Comparison of ENCODE assay signal across 9 cellular contexts in the genomic region with DNA sequence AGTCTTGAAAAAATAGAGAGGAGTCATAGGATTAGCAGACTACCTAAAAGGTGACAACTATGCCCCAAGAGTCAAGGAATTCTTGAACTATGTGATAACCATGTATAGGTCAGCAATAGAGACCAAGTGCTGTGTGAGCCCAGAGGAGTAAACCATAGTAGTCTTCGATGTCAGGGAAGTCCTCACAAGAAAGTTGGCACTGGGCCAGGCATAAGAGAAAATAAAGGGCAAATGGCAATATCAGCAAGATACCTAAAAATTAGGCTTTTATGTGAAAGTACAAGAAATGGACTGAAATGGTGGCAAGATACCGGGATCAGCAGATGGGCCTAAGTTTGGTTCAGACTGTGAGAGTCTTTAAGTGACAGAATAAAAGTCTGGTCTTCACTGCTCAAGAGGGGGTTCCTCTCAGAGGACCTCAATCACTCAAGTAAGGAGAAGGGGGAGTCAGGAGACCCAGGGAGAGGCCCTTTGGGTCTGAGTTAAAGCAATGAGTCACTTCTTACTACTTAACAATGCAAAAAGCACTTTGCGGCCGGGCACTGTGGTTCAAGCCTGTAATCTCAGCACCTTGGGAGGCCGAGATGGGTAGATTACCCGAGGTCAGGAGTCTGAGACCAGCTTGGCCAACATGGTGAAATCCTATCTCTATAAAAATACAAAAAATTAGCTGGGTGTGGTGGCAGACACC.
DNase-seq lines count a peak whose midpoint lies in the region; ATAC-seq and TF ChIP-seq lines count a peak whose summit lies in the region.
"Had no signal": no experiment of that assay in that cellular context is flagged by ENCODE, and none has a peak within 500 bp of the region (broad histone marks: within the 10 kb centered on the region; RNA-seq: fewer than 3 reads in every experiment).

No MANE protein-coding gene starts in this region.

- peaks cover 2 to 4% of the 10 kb centered on the region in 2 donors for H3K27me3 Mint-ChIP-seq in CD4-positive, alpha-beta memory T cell

- 80 to 85% methylated on average over 6 of the region's 6 CpGs for WGBS in body of pancreas, 2 donors

- peak; percentile 54 for ATAC-seq in GM19397 (IDR thresholded peaks at IDR 0.05; ENCODE audit: unreplicated experiment)
- peak; percentile 48 for ATAC-seq in HG03196 (IDR thresholded peaks at IDR 0.05; ENCODE audit: unreplicated experiment)
- no peak for ATAC-seq in body of pancreas

- intact Hi-C loops in CD4-positive, alpha-beta memory T cell (cut with micrococcal nuclease): no loop called here
- intact Hi-C loops in body of pancreas (cut with DNase I) (no loop called here), A673 (cut with micrococcal nuclease; ENCODE audit: unreplicated experiment) (no loop called here)

- BruUV-seq in A673 (replicated peaks; lab: Mats Ljungman, UMichigan): no TSS peak

- H3K9me3 Mint-ChIP-seq in CD4-positive, alpha-beta memory T cell: no peaks in the 10 kb centered on the region

- TF ChIP-seq CTCF in AG04450 (IDR thresholded peaks at IDR 0.05; ENCODE audit: low read depth, low read length) (no peak), body of pancreas (IDR thresholded peaks at IDR 0.05) (no peak), A673 (conservative IDR thresholded peaks at IDR 0.05; ENCODE audit: low read depth, low read length) (no peak)

- DNase-seq in AG04450 (ENCODE audit: low read depth, low spot score) (no peak), adipocyte (ENCODE audit: low read depth) (no peak), body of pancreas (no peak), mesenteric fat pad (ENCODE audit: low spot score) (no peak), A673 (ENCODE audit: low spot score) (no peak)
- DNase-seq in CD4-positive, alpha-beta memory T cell: no peak

- CTCF ChIA-PET in AG04450 (lab: Charles Lee): no interaction called here
- CTCF ChIA-PET in CD4-positive, alpha-beta memory T cell (lab: Charles Lee; ENCODE audit: partially characterized antibody): no interaction called here
- CTCF ChIA-PET in A673 (lab: Charles Lee): interaction anchor here (0.7 kb wide), 1 partner anchor 44 kb away, joined by 12 read pairs; no protein-coding TSS in a partner anchor

- peak overlapping the region; percentile 73 for H3K9ac ChIP-seq in adipocyte (ENCODE audit: low read length)

- H3K4me1 ChIP-seq in adipocyte (ENCODE audit: control insufficient read depth, insufficient read depth, low read length) (peaks cover 48% of the 10 kb centered on the region), body of pancreas (no peaks in the 10 kb centered on the region), A673 (ENCODE audit: insufficient read depth, low read length, poor library complexity, severe bottlenecking) (no peaks in the 10 kb centered on the region)
- no peaks in the 10 kb centered on the region for H3K4me1 ChIP-seq in CD4-positive, alpha-beta memory T cell (ENCODE audit: insufficient read depth, low read length)

- H3K27ac ChIP-seq in AG04450 (ENCODE audit: low read depth, low read length) (peak overlapping the region; percentile 83), body of pancreas (no peak overlapping the region), A673 (ENCODE audit: low read depth, low read length, poor library complexity, severe bottlenecking) (no peak overlapping the region)
- no peak overlapping the region for H3K27ac ChIP-seq in CD4-positive, alpha-beta memory T cell (ENCODE audit: low read depth, low read length)
- H3K27ac ChIP-seq: C4-2B had no signal

- POLR2A ChIA-PET in AG04450 (lab: Yijun Ruan, JAX) (interaction anchor here (0.7 to 1.0 kb wide), 3 partner anchors 14 to 65 kb away, joined by 4 to 5 read pairs (median 4); no protein-coding TSS in a partner anchor), A673 (lab: Charles Lee; ENCODE audit: low non-redundant PET) (no interaction called here)
- POLR2A ChIA-PET in CD4-positive, alpha-beta memory T cell (lab: Charles Lee; ENCODE audit: partially characterized antibody): no interaction called here

- H3K9me3 ChIP-seq in AG04450 (ENCODE audit: control insufficient read depth, insufficient read depth, low read length): no peaks in the 10 kb centered on the region
- no peaks in the 10 kb centered on the region for H3K9me3 ChIP-seq in adipocyte (ENCODE audit: control insufficient read depth, low read length)
- no peaks in the 10 kb centered on the region for H3K9me3 ChIP-seq in CD4-positive, alpha-beta memory T cell (ENCODE audit: control insufficient read depth in 1 of 2, low read length in 2 of 2)
- H3K9me3 ChIP-seq in body of pancreas: no peaks in the 10 kb centered on the region
- no peaks in the 10 kb centered on the region for H3K9me3 ChIP-seq in A673 (ENCODE audit: low read depth, low read length, poor library complexity, severe bottlenecking)

- H3K27ac Mint-ChIP-seq in CD4-positive, alpha-beta memory T cell: no peak overlapping the region

- H3K4me3 Mint-ChIP-seq in CD4-positive, alpha-beta memory T cell: no peak overlapping the region

- TF ChIP-seq POLR2A in body of pancreas (IDR thresholded peaks at IDR 0.05): no peak

- H3K4me3 ChIP-seq in AG04450 (ENCODE audit: low read depth, low read length) (no peak overlapping the region), adipocyte (ENCODE audit: low read length) (peak overlapping the region; percentile 6), body of pancreas (no peak overlapping the region), A673 (ENCODE audit: low read depth, low read length, poor library complexity, severe bottlenecking) (no peak overlapping the region)
- H3K4me3 ChIP-seq in CD4-positive, alpha-beta memory T cell (ENCODE audit: low read length in 2 of 2): no peak overlapping the region

- no peaks in the 10 kb centered on the region for H3K4me1 Mint-ChIP-seq in CD4-positive, alpha-beta memory T cell

- no peaks in the 10 kb centered on the region for H3K36me3 ChIP-seq in adipocyte (ENCODE audit: control insufficient read depth, insufficient read depth, low read length, severe bottlenecking)
- H3K36me3 ChIP-seq in CD4-positive, alpha-beta memory T cell (ENCODE audit: insufficient read depth, low read length): no peaks in the 10 kb centered on the region
- H3K36me3 ChIP-seq in body of pancreas (replicated peaks in 1 of 2; ENCODE audit: insufficient read depth in 1 of 2, low read depth in 2 of 2): no peaks in the 10 kb centered on the region
- no peaks in the 10 kb centered on the region for H3K36me3 ChIP-seq in A673 (ENCODE audit: insufficient read depth, low read length, poor library complexity, severe bottlenecking)

- H3K36me3 Mint-ChIP-seq in CD4-positive, alpha-beta memory T cell: no peaks in the 10 kb centered on the region

- H3K27me3 ChIP-seq in AG04450 (ENCODE audit: control insufficient read depth, insufficient read depth, low read length) (no peaks in the 10 kb centered on the region), adipocyte (replicated peaks; ENCODE audit: control insufficient read depth, insufficient read depth, low read length) (no peaks in the 10 kb centered on the region), body of pancreas (no peaks in the 10 kb centered on the region), A673 (replicated peaks; ENCODE audit: insufficient read depth, low read depth, low read length, poor library complexity) (no peaks in the 10 kb centered on the region)
- no peaks in the 10 kb centered on the region for H3K27me3 ChIP-seq in CD4-positive, alpha-beta memory T cell (ENCODE audit: insufficient read depth, low read length)
